In the genomic region with DNA sequence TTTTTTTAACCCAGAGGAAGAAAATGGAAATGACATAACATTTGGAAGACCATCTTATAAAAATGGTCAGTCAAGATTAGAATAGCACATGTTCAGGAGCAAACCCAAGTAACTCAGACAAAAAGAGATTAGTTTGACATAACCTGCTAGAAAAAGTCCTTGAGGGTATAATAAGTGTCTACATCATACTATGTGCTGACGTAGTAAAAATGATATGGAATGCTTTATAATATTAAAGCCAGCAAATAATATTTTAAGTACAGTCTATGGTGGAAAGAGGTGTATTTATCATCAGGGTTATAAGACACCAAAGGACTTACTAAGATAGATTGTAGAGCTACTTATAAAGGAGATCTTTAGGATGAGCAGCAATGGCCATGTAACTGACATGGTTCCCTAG, we compare ENCODE assay signal across 31 cellular contexts.
"Had no signal": no experiment of that assay in that cellular context is flagged by ENCODE, and none has a peak within 500 bp of the region (broad histone marks: within the 10 kb centered on the region; RNA-seq: fewer than 3 reads in every experiment).

No MANE protein-coding gene starts in this region.

- H3K4me1 ChIP-seq: esophagus squamous epithelium had no signal

- ATAC-seq: activated naive CD4-positive, alpha-beta T cell treated with anti-CD3 and anti-CD28 coated beads, Interleukin-2, amount 50 U/mL, for 72 hours; activated T-cell treated with anti-CD3 and anti-CD28 coated beads, Interleukin-2, amount 50 U/mL, for 72 hours; gastroesophageal sphincter; heart right ventricle; WTC11 had no signal

- H3K27me3 ChIP-seq: brain microvascular endothelial cell, esophagus squamous epithelium, gastroesophageal sphincter, heart right ventricle had no signal

- H3K9me3 ChIP-seq: esophagus squamous epithelium, gastroesophageal sphincter, heart right ventricle had no signal

- FAIRE-seq: astrocyte, bronchial epithelial cell, colon, endometrium, endothelial cell of umbilical vein had no signal

- H3K27ac ChIP-seq: brain microvascular endothelial cell, epithelial cell of prostate, esophagus squamous epithelium, gastroesophageal sphincter, heart right ventricle, VCaP had no signal

- H3K4me3 ChIP-seq: esophagus squamous epithelium, gastroesophageal sphincter, heart right ventricle had no signal

- DNase-seq: activated CD4-positive, alpha-beta memory T cell treated with anti-CD3 and anti-CD28 coated beads, Interleukin-2, amount 10 ng/mL, durations not matched to agents 7 days and 5 days; activated CD4-positive, alpha-beta T cell treated with anti-CD3 and anti-CD28 coated beads for 1 hour; activated CD4-positive, alpha-beta T cell treated with anti-CD3 and anti-CD28 coated beads for 4 hours; activated CD4-positive, alpha-beta T cell treated with anti-CD3 and anti-CD28 coated beads, Interleukin-2, amount 10 ng/mL, durations not matched to agents 7 days and 5 days; activated CD4-positive, alpha-beta T cell treated with anti-CD3 and anti-CD28 coated beads, Interleukin-2, amount 50 U/mL, for 4 hours; activated CD8-positive, alpha-beta memory T cell treated with anti-CD3 and anti-CD28 coated beads, Interleukin-2, amount 50 U/mL, for 48 hours; activated gamma-delta T cell; activated naive CD4-positive, alpha-beta T cell; activated naive CD4-positive, alpha-beta T cell treated with anti-CD3 and anti-CD28 coated beads, Interleukin-2, amount 10 ng/mL, durations not matched to agents 7 days and 5 days; activated naive CD8-positive, alpha-beta T cell treated with anti-CD3 and anti-CD28 coated beads, Interleukin-2, amount 10 ng/mL, durations not matched to agents 7 days and 5 days; activated T-cell treated with anti-CD3 and anti-CD28 coated beads for 4 hours; activated T-cell treated with anti-CD3 and anti-CD28 coated beads, Interleukin-2, amount 50 U/mL, for 24 hours; activated T-cell treated with anti-CD3 and anti-CD28 coated beads, Interleukin-2, amount 50 U/mL, for 72 hours; brain microvascular endothelial cell; cortex of kidney; dermis blood vessel endothelial cell; effector CD8-positive, alpha-beta T cell; esophagus squamous epithelium; foreskin melanocyte; heart right ventricle; T-helper 2 cell had no signal

- H3K36me3 ChIP-seq: brain microvascular endothelial cell, esophagus squamous epithelium, gastroesophageal sphincter had no signal
